2 cellular contexts compared by ENCODE assay signal in the genomic region with DNA sequence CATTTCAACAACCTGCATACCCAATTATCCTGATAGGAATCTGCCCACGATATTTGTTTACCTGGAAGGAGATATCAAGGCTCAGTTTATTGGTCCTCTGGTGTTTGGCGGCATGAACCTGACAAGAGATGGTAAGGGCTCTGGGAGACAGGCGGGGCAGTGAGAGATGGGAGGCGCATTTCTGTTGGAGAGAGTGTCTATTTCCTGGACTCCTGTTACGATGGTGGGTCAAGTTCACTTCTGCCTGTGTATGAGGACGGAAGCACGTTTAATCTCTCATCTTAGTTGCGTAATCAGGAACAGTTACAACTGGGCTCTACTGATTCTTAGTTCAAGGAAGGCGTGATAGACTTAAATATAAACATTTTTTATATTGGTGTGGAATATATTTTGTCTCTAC.
TF ChIP-seq lines count a peak whose summit lies in the region.

No MANE protein-coding gene starts in this region.

TF ChIP-seq in K562, 482 proteins besides CTCF, POLR2A, EP300 and RAD21 (continues in another document):
- TF ChIP-seq CC2D1A (IDR thresholded peaks at IDR 0.05) (no peak), ZNF143 (CRISPR knock-in tag; IDR thresholded peaks at IDR 0.05) (no peak), ESRRA (IDR thresholded peaks at IDR 0.05; ENCODE audit: borderline replicate concordance, low read depth) (no peak), DDX20 (tag; IDR thresholded peaks at IDR 0.05; ENCODE audit: low read depth) (no peak), RNF2 (IDR thresholded peaks at IDR 0.05) (peak; percentile 28; the same call in 1 of the 2 replicates), MCM5 (IDR thresholded peaks at IDR 0.05; ENCODE audit: low read depth) (no peak), FOXK2 (conservative IDR thresholded peaks at IDR 0.05 in 1 of 2, IDR thresholded peaks at IDR 0.05 in 1 of 2; ENCODE audit: low read depth in 2 of 2) (no peak), FOSL1 (tag; conservative IDR thresholded peaks at IDR 0.05) (no peak), ZC3H8 (IDR thresholded peaks at IDR 0.05) (no peak), DNMT1 (IDR thresholded peaks at IDR 0.05) (no peak), ATF7 (IDR thresholded peaks at IDR 0.05) (0 out of 2 replicates have a peak, but pooled peaks have one; percentile 24), TOE1 (IDR thresholded peaks at IDR 0.05; ENCODE audit: borderline replicate concordance) (no peak), TOE1 (CRISPR knock-in tag; IDR thresholded peaks at IDR 0.05; ENCODE audit: borderline replicate concordance, low read depth) (no peak), GATAD2B (IDR thresholded peaks at IDR 0.05; ENCODE audit: borderline replicate concordance) (no peak), FOXA3 (CRISPR knock-in tag; conservative IDR thresholded peaks at IDR 0.05 in 1 of 2, IDR thresholded peaks at IDR 0.05 in 1 of 2) (no peak), KDM1A (IDR thresholded peaks at IDR 0.05) (no peak), ZNF274 (IDR thresholded peaks at IDR 0.05; ENCODE audit: borderline replicate concordance, low read depth, low read length) (no peak), ZNF253 (CRISPR knock-in tag; conservative IDR thresholded peaks at IDR 0.05) (no peak), SIN3B (IDR thresholded peaks at IDR 0.05; ENCODE audit: low read depth) (no peak), SMARCA4 (IDR thresholded peaks at IDR 0.05) (0 out of 2 replicates have a peak, but pooled peaks have one; percentile 19), MXI1 (IDR thresholded peaks at IDR 0.05; ENCODE audit: low read depth, low read length) (no peak), KLF10 (CRISPR knock-in tag; IDR thresholded peaks at IDR 0.05) (no peak), ZBTB8A (IDR thresholded peaks at IDR 0.05; ENCODE audit: partially characterized antibody) (no peak), ZNF324 (CRISPR knock-in tag; IDR thresholded peaks at IDR 0.05) (peak; percentile 59), ZSCAN29 (IDR thresholded peaks at IDR 0.05) (no peak), SRSF1 (IDR thresholded peaks at IDR 0.05; ENCODE audit: low read depth, low read length) (no peak), TRIM28 (IDR thresholded peaks at IDR 0.05) (no peak), RFX7 (CRISPR knock-in tag; IDR thresholded peaks at IDR 0.05) (no peak), CHAMP1 (IDR thresholded peaks at IDR 0.05) (no peak), CAMTA2 (CRISPR knock-in tag; conservative IDR thresholded peaks at IDR 0.05) (no peak), CEBPB (tag; IDR thresholded peaks at IDR 0.05) (peak; percentile 99), HNRNPUL1 (IDR thresholded peaks at IDR 0.05; ENCODE audit: low read length) (no peak), ASH1L (IDR thresholded peaks at IDR 0.05; ENCODE audit: borderline replicate concordance, low read depth, partially characterized antibody) (no peak)
- TF ChIP-seq, protein P1, sequence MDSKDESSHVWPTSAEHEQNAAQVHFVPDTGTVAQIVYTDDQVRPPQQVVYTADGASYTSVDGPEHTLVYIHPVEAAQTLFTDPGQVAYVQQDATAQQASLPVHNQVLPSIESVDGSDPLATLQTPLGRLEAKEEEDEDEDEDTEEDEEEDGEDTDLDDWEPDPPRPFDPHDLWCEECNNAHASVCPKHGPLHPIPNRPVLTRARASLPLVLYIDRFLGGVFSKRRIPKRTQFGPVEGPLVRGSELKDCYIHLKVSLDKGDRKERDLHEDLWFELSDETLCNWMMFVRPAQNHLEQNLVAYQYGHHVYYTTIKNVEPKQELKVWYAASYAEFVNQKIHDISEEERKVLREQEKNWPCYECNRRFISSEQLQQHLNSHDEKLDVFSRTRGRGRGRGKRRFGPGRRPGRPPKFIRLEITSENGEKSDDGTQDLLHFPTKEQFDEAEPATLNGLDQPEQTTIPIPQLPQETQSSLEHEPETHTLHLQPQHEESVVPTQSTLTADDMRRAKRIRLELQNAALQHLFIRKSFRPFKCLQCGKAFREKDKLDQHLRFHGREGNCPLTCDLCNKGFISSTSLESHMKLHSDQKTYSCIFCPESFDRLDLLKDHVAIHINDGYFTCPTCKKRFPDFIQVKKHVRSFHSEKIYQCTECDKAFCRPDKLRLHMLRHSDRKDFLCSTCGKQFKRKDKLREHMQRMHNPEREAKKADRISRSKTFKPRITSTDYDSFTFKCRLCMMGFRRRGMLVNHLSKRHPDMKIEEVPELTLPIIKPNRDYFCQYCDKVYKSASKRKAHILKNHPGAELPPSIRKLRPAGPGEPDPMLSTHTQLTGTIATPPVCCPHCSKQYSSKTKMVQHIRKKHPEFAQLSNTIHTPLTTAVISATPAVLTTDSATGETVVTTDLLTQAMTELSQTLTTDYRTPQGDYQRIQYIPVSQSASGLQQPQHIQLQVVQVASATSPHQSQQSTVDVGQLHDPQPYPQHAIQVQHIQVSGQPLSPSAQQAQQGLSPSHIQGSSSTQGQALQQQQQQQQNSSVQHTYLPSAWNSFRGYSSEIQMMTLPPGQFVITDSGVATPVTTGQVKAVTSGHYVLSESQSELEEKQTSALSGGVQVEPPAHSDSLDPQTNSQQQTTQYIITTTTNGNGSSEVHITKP (IDR thresholded peaks at IDR 0.05; ENCODE audit: partially characterized antibody), result no peak
- TF ChIP-seq, protein P2, sequence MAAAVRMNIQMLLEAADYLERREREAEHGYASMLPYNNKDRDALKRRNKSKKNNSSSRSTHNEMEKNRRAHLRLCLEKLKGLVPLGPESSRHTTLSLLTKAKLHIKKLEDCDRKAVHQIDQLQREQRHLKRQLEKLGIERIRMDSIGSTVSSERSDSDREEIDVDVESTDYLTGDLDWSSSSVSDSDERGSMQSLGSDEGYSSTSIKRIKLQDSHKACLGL (CRISPR knock-in tag; IDR thresholded peaks at IDR 0.05; ENCODE audit: borderline replicate concordance, poor library complexity, severe bottlenecking), result no peak

TF ChIP-seq in SK-N-SH, 30 proteins besides CTCF, POLR2A, EP300 and RAD21:
- TF ChIP-seq, protein P3, sequence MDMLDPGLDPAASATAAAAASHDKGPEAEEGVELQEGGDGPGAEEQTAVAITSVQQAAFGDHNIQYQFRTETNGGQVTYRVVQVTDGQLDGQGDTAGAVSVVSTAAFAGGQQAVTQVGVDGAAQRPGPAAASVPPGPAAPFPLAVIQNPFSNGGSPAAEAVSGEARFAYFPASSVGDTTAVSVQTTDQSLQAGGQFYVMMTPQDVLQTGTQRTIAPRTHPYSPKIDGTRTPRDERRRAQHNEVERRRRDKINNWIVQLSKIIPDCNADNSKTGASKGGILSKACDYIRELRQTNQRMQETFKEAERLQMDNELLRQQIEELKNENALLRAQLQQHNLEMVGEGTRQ (IDR thresholded peaks at IDR 0.05; ENCODE audit: borderline replicate concordance, low read depth, low read length), result no peak
- TF ChIP-seq GATA2 (CRISPR knock-in tag; IDR thresholded peaks at IDR 0.05), result no peak
- no peak for TF ChIP-seq EZH2phosphoT487 (IDR thresholded peaks at IDR 0.05; ENCODE audit: borderline replicate concordance, low read depth)
- TF ChIP-seq USF1 (IDR thresholded peaks at IDR 0.05; ENCODE audit: borderline replicate concordance, low read depth), result no peak
- TF ChIP-seq FOXJ3 (CRISPR knock-in tag; IDR thresholded peaks at IDR 0.05), result no peak
- TF ChIP-seq ZBTB33 (IDR thresholded peaks at IDR 0.05; ENCODE audit: borderline replicate concordance, low read depth), result no peak
- no peak for TF ChIP-seq TAF1 (IDR thresholded peaks at IDR 0.05; ENCODE audit: borderline replicate concordance, low read depth, low read length)
- TF ChIP-seq PBX3 (IDR thresholded peaks at IDR 0.05), result no peak
- TF ChIP-seq NRF1 (IDR thresholded peaks at IDR 0.05; ENCODE audit: low read depth, low read length), result no peak
- TF ChIP-seq TCF12 (IDR thresholded peaks at IDR 0.05), result no peak
- no peak for TF ChIP-seq FOXM1 (IDR thresholded peaks at IDR 0.05; ENCODE audit: low read depth)
- no peak for TF ChIP-seq MEF2A (IDR thresholded peaks at IDR 0.05; ENCODE audit: borderline replicate concordance, low read depth)
- no peak for TF ChIP-seq JUND (IDR thresholded peaks at IDR 0.05)
- TF ChIP-seq, protein P4, sequence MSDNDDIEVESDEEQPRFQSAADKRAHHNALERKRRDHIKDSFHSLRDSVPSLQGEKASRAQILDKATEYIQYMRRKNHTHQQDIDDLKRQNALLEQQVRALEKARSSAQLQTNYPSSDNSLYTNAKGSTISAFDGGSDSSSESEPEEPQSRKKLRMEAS (IDR thresholded peaks at IDR 0.05; ENCODE audit: low read depth), result no peak
- no peak for TF ChIP-seq RFX5 (IDR thresholded peaks at IDR 0.05; ENCODE audit: low read length)
- TF ChIP-seq NFIC (IDR thresholded peaks at IDR 0.05; ENCODE audit: borderline replicate concordance), result no peak
- TF ChIP-seq POLR2AphosphoS5 (IDR thresholded peaks at IDR 0.05; ENCODE audit: low read depth, low read length), result no peak
- TF ChIP-seq TEAD4 (IDR thresholded peaks at IDR 0.05; ENCODE audit: borderline replicate concordance, insufficient read depth), result no peak
- no peak for TF ChIP-seq GABPA (IDR thresholded peaks at IDR 0.05; ENCODE audit: low read depth)
